14 cellular contexts compared by ENCODE assay signal in the genomic region with DNA sequence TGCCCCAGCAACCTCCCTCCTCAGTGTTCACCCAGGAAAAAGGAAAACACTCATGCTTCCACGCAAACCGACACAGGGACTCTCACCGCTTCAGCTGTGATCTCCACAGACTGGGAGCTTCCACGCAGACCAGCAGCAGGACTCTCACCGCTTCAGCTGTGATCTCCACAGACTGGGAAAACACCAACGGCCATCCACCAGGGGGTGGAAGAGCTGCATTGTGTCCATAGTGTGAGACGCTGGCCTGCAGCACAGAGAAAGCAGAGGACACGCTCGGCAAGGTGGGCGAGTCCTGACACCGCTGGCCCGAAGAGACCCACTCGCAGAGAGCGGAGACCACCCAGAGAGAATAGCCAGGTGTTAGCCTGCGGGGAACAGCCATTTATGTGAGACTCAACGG. TPM values are rescaled to one million over a fixed set of nuclear protein-coding genes. Genes with fewer than 3 reads are reported as not detected.
DNase-seq lines count a peak whose midpoint lies in the region; ATAC-seq and TF ChIP-seq lines count a peak whose summit lies in the region.
"Had no signal": no experiment of that assay in that cellular context is flagged by ENCODE, and none has a peak within 500 bp of the region (broad histone marks: within the 10 kb centered on the region; RNA-seq: fewer than 3 reads in every experiment).

No MANE protein-coding gene starts in this region.

- TF ChIP-seq CTCF in DND-41 (IDR thresholded peaks at IDR 0.05; ENCODE audit: borderline replicate concordance, extremely low read depth, low read length, poor library complexity, severe bottlenecking) (peak; percentile 26), Loucy (conservative IDR thresholded peaks at IDR 0.05; ENCODE audit: low read length) (peak; percentile 54), endothelial cell (IDR thresholded peaks at IDR 0.05; ENCODE audit: unreplicated experiment) (no peak), nephron (IDR thresholded peaks at IDR 0.05; ENCODE audit: unreplicated experiment in 3 of 3) (peak in 2 of 3 experiments; percentile 23 to 28), GM20000 (IDR thresholded peaks at IDR 0.05; ENCODE audit: extremely low read depth, missing control alignments) (no peak)

- peaks cover 20% of the 10 kb centered on the region for H3K36me3 Mint-ChIP-seq in endothelial cell (ENCODE audit: low read depth, unreplicated experiment)
- peaks cover 28% of the 10 kb centered on the region for H3K36me3 Mint-ChIP-seq in nephron (ENCODE audit: low read depth)
- H3K36me3 Mint-ChIP-seq: activated naive CD8-positive, alpha-beta T cell treated with anti-CD3 and anti-CD28 coated beads for 36 hours had no signal

- H3K36me3 ChIP-seq in DND-41 (ENCODE audit: insufficient read depth, low read length): peaks cover 23% of the 10 kb centered on the region
- 0 out of 2 replicates have a peak, but pooled peaks cover under 1% of the 10 kb centered on the region for H3K36me3 ChIP-seq in Loucy (ENCODE audit: insufficient read depth, low read length)

- no peaks in the 10 kb centered on the region for H3K9me3 ChIP-seq in DND-41 (ENCODE audit: insufficient read depth, low read length, severe bottlenecking)
- no peaks in the 10 kb centered on the region for H3K9me3 ChIP-seq in Loucy (ENCODE audit: insufficient read depth, low read depth, low read length)
- H3K9me3 ChIP-seq: upper lobe of left lung had no signal

- no peaks in the 10 kb centered on the region for H3K9me2 ChIP-seq in Loucy (replicated peaks; ENCODE audit: low read depth, low read length)

- no peaks in the 10 kb centered on the region for H3F3A ChIP-seq in Loucy (ENCODE audit: low read depth)

- H3K27me3 ChIP-seq in DND-41 (ENCODE audit: insufficient read depth, low read length, poor library complexity) (no peaks in the 10 kb centered on the region), Loucy (ENCODE audit: insufficient read depth, low read length, poor library complexity, severe bottlenecking) (no peaks in the 10 kb centered on the region)
- H3K27me3 ChIP-seq: upper lobe of left lung had no signal

- H3K27ac ChIP-seq in DND-41 (ENCODE audit: low read length): no peak overlapping the region
- H3K27ac ChIP-seq: HL-60, upper lobe of left lung had no signal

- H3K9me3 Mint-ChIP-seq in endothelial cell (ENCODE audit: unreplicated experiment) (no peaks in the 10 kb centered on the region), nephron (no peaks in the 10 kb centered on the region)
- H3K9me3 Mint-ChIP-seq: activated naive CD8-positive, alpha-beta T cell treated with anti-CD3 and anti-CD28 coated beads for 36 hours; immature natural killer cell had no signal

- no peaks in the 10 kb centered on the region for H4K20me1 ChIP-seq in DND-41 (ENCODE audit: insufficient read depth, low read length)
- H4K20me1 ChIP-seq in Loucy (ENCODE audit: insufficient read depth, low read length, poor library complexity, severe bottlenecking): no peaks in the 10 kb centered on the region

- H3K27me3 Mint-ChIP-seq in endothelial cell (ENCODE audit: unreplicated experiment) (peaks cover 15% of the 10 kb centered on the region), nephron (ENCODE audit: low read depth) (no peaks in the 10 kb centered on the region)
- H3K27me3 Mint-ChIP-seq: activated naive CD8-positive, alpha-beta T cell treated with anti-CD3 and anti-CD28 coated beads for 36 hours had no signal

- no peak overlapping the region for H3K27ac Mint-ChIP-seq in endothelial cell (ENCODE audit: unreplicated experiment)
- H3K27ac Mint-ChIP-seq in nephron: no peak overlapping the region
- H3K27ac Mint-ChIP-seq: activated naive CD8-positive, alpha-beta T cell treated with anti-CD3 and anti-CD28 coated beads for 36 hours; immature natural killer cell had no signal

- H3K4me3 ChIP-seq in DND-41 (ENCODE audit: low read depth in 1 of 2, low read length in 2 of 2) (no peak overlapping the region), Loucy (ENCODE audit: low read length, poor library complexity, severe bottlenecking) (no peak overlapping the region)
- H3K4me3 ChIP-seq: upper lobe of left lung had no signal

- H3K4me1 ChIP-seq in DND-41 (ENCODE audit: insufficient read depth, low read length) (no peaks in the 10 kb centered on the region), Loucy (ENCODE audit: insufficient read depth, low read length, poor library complexity, severe bottlenecking) (peaks cover 3% of the 10 kb centered on the region)
- H3K4me1 ChIP-seq: upper lobe of left lung had no signal

- H3K4me2 ChIP-seq in DND-41 (ENCODE audit: insufficient read depth, low read length): no peak overlapping the region
- no peak overlapping the region for H3K4me2 ChIP-seq in Loucy (ENCODE audit: low read depth, low read length, poor library complexity, severe bottlenecking)

- ATAC-seq in DND-41 (ENCODE audit: insufficient read depth, low read depth) (no peak; the same call in 2 of the 3 replicates), HG02763 (IDR thresholded peaks at IDR 0.05; ENCODE audit: unreplicated experiment) (no peak), GM21825 (IDR thresholded peaks at IDR 0.05; ENCODE audit: unreplicated experiment) (no peak)

- H2AFZ ChIP-seq in DND-41 (ENCODE audit: low read depth, low read length) (no peak overlapping the region), Loucy (ENCODE audit: low read length) (no peak overlapping the region)

- H3K4me3 Mint-ChIP-seq in endothelial cell (ENCODE audit: unreplicated experiment) (no peak overlapping the region), nephron (no peak overlapping the region)
- H3K4me3 Mint-ChIP-seq: activated naive CD8-positive, alpha-beta T cell treated with anti-CD3 and anti-CD28 coated beads for 36 hours; immature natural killer cell had no signal

- peaks cover 7% of the 10 kb centered on the region for H3K4me1 Mint-ChIP-seq in endothelial cell (ENCODE audit: unreplicated experiment)
- no peaks in the 10 kb centered on the region for H3K4me1 Mint-ChIP-seq in nephron
- H3K4me1 Mint-ChIP-seq: activated naive CD8-positive, alpha-beta T cell treated with anti-CD3 and anti-CD28 coated beads for 36 hours had no signal

- H3K79me2 ChIP-seq in DND-41 (ENCODE audit: insufficient read depth, low read length): no peaks in the 10 kb centered on the region
- no peaks in the 10 kb centered on the region for H3K79me2 ChIP-seq in Loucy (ENCODE audit: insufficient read depth, low read length)

- DNase-seq in DND-41: no peak
- DNase-seq in endothelial cell (ENCODE audit: low spot score): peak; percentile 65
- DNase-seq in NOMO-1 treated with DMSO at 0.1 percent for 48 hours (lab: John Stamatoyannopoulos, UW; ENCODE audit: unreplicated experiment): no peak
- no peak for DNase-seq in GM20000 (ENCODE audit: low spot score)
- DNase-seq: activated naive CD8-positive, alpha-beta T cell treated with anti-CD3 and anti-CD28 coated beads for 36 hours; immature natural killer cell; NCI-H1436 treated with DMSO at 0.1 percent for 48 hours had no signal

- H3K9ac ChIP-seq in DND-41 (ENCODE audit: low read depth, low read length): no peak overlapping the region
- no peak overlapping the region for H3K9ac ChIP-seq in Loucy (ENCODE audit: low read depth, low read length, poor library complexity, severe bottlenecking)

RNA-seq across cellular contexts. Expression of gene NFATC1, which starts 42.5 kb away (rescaled TPM):
- 40.6 TPM for total RNA-seq in endothelial cell (ENCODE audit: unreplicated experiment)
- total RNA-seq: RPMI7951 had no signal

Comparison
In these comparisons a context has a peak if more than half of its experiments do, and no peak if none do; other contexts are left out.
1. CTCF ChIP-seq: peak in DND-41 (single experiment), Loucy (single experiment) and nephron (2 of 3); none in endothelial cell (single experiment) and GM20000 (single experiment).